In genomic region chr2:47312504-47312875, GRCh38 we compare ENCODE assay signal across 25 cellular contexts. TPM values are rescaled to one million over a fixed set of nuclear protein-coding genes. Genes with fewer than 3 reads are reported as not detected.
DNase-seq lines count a peak whose midpoint lies in the region; ATAC-seq and TF ChIP-seq lines count a peak whose summit lies in the region.
"Had no signal": no experiment of that assay in that cellular context is flagged by ENCODE, and none has a peak within 500 bp of the region (broad histone marks: within the 10 kb centered on the region; RNA-seq: fewer than 3 reads in every experiment).

No MANE protein-coding gene starts in this region.

- no peak for TF ChIP-seq EP300 in transverse colon (IDR thresholded peaks at IDR 0.05; ENCODE audit: low read depth)

- in situ Hi-C loops in transverse colon (cut with MboI; ENCODE audit: low pct_ligation_motif_present in 1 of 4, low pct_unique_long_range_greater_than_20kb in 1 of 4, low sequenced_read_pairs in 3 of 4) = no loop called here

- H3K4ac ChIP-seq in trophoblast cell (ENCODE audit: low read depth, low read length) = no peak overlapping the region

- H3K4me1 ChIP-seq in left ventricle myocardium inferior = peaks cover 30% of the 10 kb centered on the region
- peaks cover 6 to 10% of the 10 kb centered on the region in 2 experiments for H3K4me1 ChIP-seq in trophoblast cell (ENCODE audit: control insufficient read depth in 1 of 2, insufficient read depth in 2 of 2, low read length in 2 of 2)
- H3K4me1 ChIP-seq in transverse colon = peaks cover 28 to 61% (median 35%) of the 10 kb centered on the region in 4 donors

- H3K4me2 ChIP-seq in trophoblast cell (ENCODE audit: low read length) = no peak overlapping the region
- H3K4me2 ChIP-seq: SK-N-SH had no signal

- H4K12ac ChIP-seq in trophoblast cell (ENCODE audit: low read depth, low read length) = no peak overlapping the region

- H3K36me3 ChIP-seq in left ventricle myocardium inferior (no peaks in the 10 kb centered on the region), trophoblast cell (ENCODE audit: control insufficient read depth in 1 of 2, insufficient read depth in 2 of 2, low read length in 2 of 2) (no peaks in the 10 kb centered on the region), transverse colon (no peaks in the 10 kb centered on the region)
- H3K36me3 ChIP-seq: ascending aorta had no signal

- H3K4me3 ChIP-seq in left ventricle myocardium inferior (no peak overlapping the region), dorsolateral prefrontal cortex (no peak overlapping the region), trophoblast cell (ENCODE audit: low read depth, low read length) (no peak overlapping the region), transverse colon (no peak overlapping the region)
- H3K4me3 ChIP-seq: ascending aorta, testis had no signal

- H2AK5ac ChIP-seq in trophoblast cell (ENCODE audit: low read length) = no peak overlapping the region

- H3K9me3 ChIP-seq in left ventricle myocardium inferior (replicated peaks) (no peaks in the 10 kb centered on the region), trophoblast cell (ENCODE audit: insufficient read depth, low read depth, low read length) (peaks cover 2% of the 10 kb centered on the region), transverse colon (no peaks in the 10 kb centered on the region)
- H3K9me3 ChIP-seq: ascending aorta, SK-N-SH, testis had no signal

- H3K79me1 ChIP-seq in trophoblast cell (ENCODE audit: low read length) = peaks cover 3% of the 10 kb centered on the region

- POLR2A ChIA-PET in GM10248 (lab: Yijun Ruan, JAX) = no interaction called here

- TF ChIP-seq CTCF in left ventricle myocardium inferior (IDR thresholded peaks at IDR 0.05; ENCODE audit: borderline replicate concordance) (no peak), dorsolateral prefrontal cortex (IDR thresholded peaks at IDR 0.05 in 54 of 56, conservative IDR thresholded peaks at IDR 0.05 in 2 of 56; ENCODE audit: low read depth in 1 of 56, partially characterized antibody in 56 of 56) (no peak), transverse colon (IDR thresholded peaks at IDR 0.05) (no peak), GM10248 (IDR thresholded peaks at IDR 0.05; ENCODE audit: control extremely low read depth, extremely low read depth, low read depth, missing control alignments) (no peak)

- no peak for TF ChIP-seq POLR2A in transverse colon (IDR thresholded peaks at IDR 0.05)

- peaks cover 1% of the 10 kb centered on the region for H3K79me2 ChIP-seq in trophoblast cell (ENCODE audit: control insufficient read depth, insufficient read depth, low read length, poor library complexity)

- no peak overlapping the region for H3K18ac ChIP-seq in trophoblast cell (ENCODE audit: low read length)

- H4K8ac ChIP-seq in trophoblast cell (ENCODE audit: low read depth, low read length) = no peak overlapping the region

- H2AFZ ChIP-seq in trophoblast cell (ENCODE audit: insufficient read depth, low read length, poor library complexity) = no peak overlapping the region

- intact Hi-C loops in left ventricle myocardium inferior (cut with micrococcal nuclease) (no loop called here), Right ventricle myocardium superior (cut with DNase I) (loop anchor here (5.0 kb wide), 1 partner anchor 40 kb away; no protein-coding TSS in a partner anchor), dorsolateral prefrontal cortex (cut with DNase I) (loop anchor here in 1 of 2 donors (5.0 kb wide), 1 partner anchor 40 kb away; no protein-coding TSS in a partner anchor), transverse colon (cut with DNase I; ENCODE audit: low total_unique reads) (no loop called here)

- H2BK12ac ChIP-seq in trophoblast cell (ENCODE audit: low read length) = no peak overlapping the region

- CTCF ChIA-PET in GM10248 (lab: Yijun Ruan, JAX) = interaction anchor here (1.5 to 15.4 kb wide), 4 partner anchors 9 to 130 kb away, joined by 3 to 158 read pairs (median 8); no protein-coding TSS in a partner anchor

- no peak overlapping the region for H2BK5ac ChIP-seq in trophoblast cell (ENCODE audit: low read depth, low read length, poor library complexity)

- no peak overlapping the region for H4K91ac ChIP-seq in trophoblast cell (ENCODE audit: low read depth, low read length)

- H3K27me3 ChIP-seq in left ventricle myocardium inferior (ENCODE audit: low read depth) (no peaks in the 10 kb centered on the region), dorsolateral prefrontal cortex (no peaks in the 10 kb centered on the region), trophoblast cell (ENCODE audit: insufficient read depth, low read length) (no peaks in the 10 kb centered on the region), transverse colon (no peaks in the 10 kb centered on the region)
- H3K27me3 ChIP-seq: ascending aorta, testis had no signal

- peak overlapping the region; percentile 85 for H3K27ac ChIP-seq in left ventricle myocardium inferior (replicated peaks)
- H3K27ac ChIP-seq in dorsolateral prefrontal cortex = peak overlapping the region; percentile 80 to 100 (median 99)
- H3K27ac ChIP-seq in trophoblast cell (ENCODE audit: low read depth, low read length) = no peak overlapping the region
- H3K27ac ChIP-seq in transverse colon = peak overlapping the region; percentile 11 to 86 (median 60)
- H3K27ac ChIP-seq: ascending aorta had no signal

- H3K14ac ChIP-seq in trophoblast cell (ENCODE audit: low read length) = no peak overlapping the region

- H3K9ac ChIP-seq in trophoblast cell (ENCODE audit: low read length) = no peak overlapping the region
- H3K9ac ChIP-seq: SK-N-SH had no signal

- DNase-seq in left ventricle myocardium inferior (no peak), Right ventricle myocardium superior (no peak), dorsolateral prefrontal cortex (no peak), trophoblast cell (peak; percentile 10 to 71), transverse colon (no peak), GM10248 (ENCODE audit: extremely low spot score) (no peak), Ammon's horn (ENCODE audit: low spot score) (no peak)
- DNase-seq in central memory CD4-positive, alpha-beta T cell = no peak
- DNase-seq: 8988T; activated CD4-positive, alpha-beta T cell treated with anti-CD3 and anti-CD28 coated beads for 36 hours; activated CD8-positive, alpha-beta T cell treated with anti-CD3 and anti-CD28 coated beads, Interleukin-2, amount 10 ng/mL, durations not matched to agents 7 days and 5 days; CD4-positive, alpha-beta memory T cell; IMR-90; left ventricle myocardium superior; naive thymus-derived CD8-positive, alpha-beta T cell; NCI-H1105; NCI-H1930; NCI-H2227 treated with DMSO at 0.1 percent for 48 hours; NCI-H526 treated with DMSO at 0.1 percent for 48 hours; SK-N-SH; stimulated activated CD4-positive, alpha-beta T cell treated with anti-CD3 and anti-CD28 coated beads, Interleukin-2, amount 100 ng/mL, for 48 hours; T-helper 2 cell; testis had no signal

- no peak overlapping the region for H3K23ac ChIP-seq in trophoblast cell (ENCODE audit: low read length)

- H2BK120ac ChIP-seq in trophoblast cell (ENCODE audit: insufficient read depth, low read length, poor library complexity) = no peak overlapping the region

- no peak for ATAC-seq in Right ventricle myocardium superior (ENCODE audit: poor library complexity)
- ATAC-seq: activated CD4-positive, alpha-beta T cell treated with anti-CD3 and anti-CD28 coated beads for 36 hours; activated CD8-positive, alpha-beta T cell treated with anti-CD3 and anti-CD28 coated beads, Interleukin-2, amount 10 ng/mL, durations not matched to agents 7 days and 5 days; left ventricle myocardium superior; naive thymus-derived CD8-positive, alpha-beta T cell had no signal

RNA-seq across cellular contexts. Expression of gene EPCAM, which starts 56.6 kb away (rescaled TPM):
- total RNA-seq in left ventricle myocardium inferior (not detected), Right ventricle myocardium superior (not detected), dorsolateral prefrontal cortex (10 to 100 TPM in 2 of 120 experiments, 1 to 10 TPM in 104, under 1 TPM in 10, not detected in 4; 0.62 to 11.2 (median 1.9) TPM), transverse colon (100 to 1,000 TPM; 238 to 988 (median 646) TPM)
- 144 and 148 TPM in 2 replicates for polyA plus RNA-seq in trophoblast cell (2013)
- total RNA-seq: activated CD8-positive, alpha-beta T cell treated with anti-CD3 and anti-CD28 coated beads, Interleukin-2, amount 10 ng/mL, durations not matched to agents 7 days and 5 days; ascending aorta; CD4-positive, alpha-beta memory T cell; left ventricle myocardium superior; naive thymus-derived CD8-positive, alpha-beta T cell; osteoblast had no signal
- polyA plus RNA-seq: CD4-positive, alpha-beta memory T cell; naive thymus-derived CD8-positive, alpha-beta T cell had no signal

Comparison
In these comparisons a context has a peak if more than half of its experiments do, and no peak if none do; other contexts are left out.
1. DNase-seq: peak in trophoblast cell (2 of 2); none in left ventricle myocardium inferior (single experiment), Right ventricle myocardium superior (single experiment), dorsolateral prefrontal cortex (0 of 10), transverse colon (single experiment), central memory CD4-positive, alpha-beta T cell (single experiment), GM10248 (single experiment) and Ammon's horn (single experiment).
2. RNA of gene EPCAM, which starts 56.6 kb away (total RNA-seq): 238 to 988 TPM in transverse colon; 0.62 to 11.2 TPM in dorsolateral prefrontal cortex, not detected in left ventricle myocardium inferior (single experiment) and not detected in Right ventricle myocardium superior (single experiment); every median in the first group is over 10 times any median in the second.